21 cellular contexts compared by ENCODE assay signal in genomic region chr10:86344281-86344680, GRCh38. TPM values are rescaled to one million over a fixed set of nuclear protein-coding genes. Genes with fewer than 3 reads are reported as not detected.
DNase-seq lines count a peak whose midpoint lies in the region; ATAC-seq, FAIRE-seq and TF ChIP-seq lines count a peak whose summit lies in the region.
"Had no signal": no experiment of that assay in that cellular context is flagged by ENCODE, and none has a peak within 500 bp of the region (broad histone marks: within the 10 kb centered on the region; RNA-seq: fewer than 3 reads in every experiment).

No MANE protein-coding gene starts in this region.

- no peak for FAIRE-seq in kidney (lab: Jason Lieb, UNC)
- FAIRE-seq: A549, GM19239 had no signal

- H3K4me3 ChIP-seq in kidney (ENCODE audit: low read length in 2 of 2) (no peak overlapping the region), spleen (no peak overlapping the region)
- H3K4me3 ChIP-seq: A549, MG63, SJSA1 had no signal

- H3K27me3 ChIP-seq in spleen (replicated peaks in 1 of 7) = peaks cover 0 to 14% (median 0%) of the 10 kb centered on the region in 7 donors
- H3K27me3 ChIP-seq: BE2C, MG63, SJSA1 had no signal

- no peaks in the 10 kb centered on the region for H3K9me3 Mint-ChIP-seq in activated naive CD8-positive, alpha-beta T cell treated with anti-CD3 and anti-CD28 coated beads, Interleukin-2, amount 10 ng/mL, durations not matched to agents 7 days and 5 days
- H3K9me3 Mint-ChIP-seq in activated naive CD8-positive, alpha-beta T cell treated with anti-CD3 and anti-CD28 coated beads for 36 hours = no peaks in the 10 kb centered on the region
- H3K9me3 Mint-ChIP-seq: CD4-positive, CD25-positive, alpha-beta regulatory T cell had no signal

- WGBS in spleen, 5 donors = 79 to 95% (median 91%) methylated on average over 3 of the region's 3 CpGs

- H3K9me3 ChIP-seq in kidney (ENCODE audit: control insufficient read depth in 1 of 2, low read length in 2 of 2) = no peaks in the 10 kb centered on the region
- no peaks in the 10 kb centered on the region for H3K9me3 ChIP-seq in spleen
- H3K9me3 ChIP-seq: A549, BE2C, MG63, SJSA1 had no signal

- H3K4me1 ChIP-seq in kidney (ENCODE audit: control insufficient read depth in 1 of 2, insufficient read depth in 1 of 2, low read depth in 1 of 2, low read length in 2 of 2) (no peaks in the 10 kb centered on the region), spleen (peaks cover 0 to 8% (median 0%) of the 10 kb centered on the region in 6 donors)

- no peak for ATAC-seq in activated naive CD8-positive, alpha-beta T cell treated with anti-CD3 and anti-CD28 coated beads, Interleukin-2, amount 10 ng/mL, durations not matched to agents 7 days and 5 days (ENCODE audit: low read depth)
- ATAC-seq in GM19463 (IDR thresholded peaks at IDR 0.05; ENCODE audit: unreplicated experiment) = no peak

- H3K27me3 Mint-ChIP-seq in activated naive CD8-positive, alpha-beta T cell treated with anti-CD3 and anti-CD28 coated beads, Interleukin-2, amount 10 ng/mL, durations not matched to agents 7 days and 5 days = no peaks in the 10 kb centered on the region
- peaks cover 3% of the 10 kb centered on the region for H3K27me3 Mint-ChIP-seq in activated naive CD8-positive, alpha-beta T cell treated with anti-CD3 and anti-CD28 coated beads for 36 hours

- CTCF ChIA-PET in RWPE1 (lab: Yijun Ruan, JAX) = no interaction called here

- no peak for TF ChIP-seq CTCF in RWPE1 (conservative IDR thresholded peaks at IDR 0.05; ENCODE audit: low read depth)
- TF ChIP-seq CTCF in kidney (IDR thresholded peaks at IDR 0.05; ENCODE audit: borderline replicate concordance, extremely low read depth, insufficient read depth) = no peak
- no peak for TF ChIP-seq CTCF in spleen (IDR thresholded peaks at IDR 0.05 in 8 of 11, conservative IDR thresholded peaks at IDR 0.05 in 3 of 11)

- H3K4me1 Mint-ChIP-seq in activated naive CD8-positive, alpha-beta T cell treated with anti-CD3 and anti-CD28 coated beads, Interleukin-2, amount 10 ng/mL, durations not matched to agents 7 days and 5 days = peaks cover 6% of the 10 kb centered on the region
- H3K4me1 Mint-ChIP-seq in activated naive CD8-positive, alpha-beta T cell treated with anti-CD3 and anti-CD28 coated beads for 36 hours = no peaks in the 10 kb centered on the region
- H3K4me1 Mint-ChIP-seq: CD4-positive, CD25-positive, alpha-beta regulatory T cell had no signal

- H3K36me3 ChIP-seq in kidney (ENCODE audit: control insufficient read depth in 1 of 2, insufficient read depth in 2 of 2, low read length in 2 of 2) = no peaks in the 10 kb centered on the region
- no peaks in the 10 kb centered on the region for H3K36me3 ChIP-seq in spleen
- H3K36me3 ChIP-seq: BE2C, MG63, SJSA1 had no signal

- no peak for TF ChIP-seq POLR2A in spleen (IDR thresholded peaks at IDR 0.05)

- H3K27ac Mint-ChIP-seq in activated naive CD8-positive, alpha-beta T cell treated with anti-CD3 and anti-CD28 coated beads, Interleukin-2, amount 10 ng/mL, durations not matched to agents 7 days and 5 days = no peak overlapping the region
- H3K27ac Mint-ChIP-seq in activated naive CD8-positive, alpha-beta T cell treated with anti-CD3 and anti-CD28 coated beads for 36 hours = no peak overlapping the region
- H3K27ac Mint-ChIP-seq: CD4-positive, CD25-positive, alpha-beta regulatory T cell had no signal

- POLR2A ChIA-PET in activated naive CD8-positive, alpha-beta T cell treated with anti-CD3 and anti-CD28 coated beads, Interleukin-2, amount 10 ng/mL, durations not matched to agents 7 days and 5 days (lab: Charles Lee) = no interaction called here
- POLR2A ChIA-PET in RWPE1 (lab: Yijun Ruan, JAX; ENCODE audit: low non-redundant PET) = no interaction called here

- H3K4me3 Mint-ChIP-seq in activated naive CD8-positive, alpha-beta T cell treated with anti-CD3 and anti-CD28 coated beads, Interleukin-2, amount 10 ng/mL, durations not matched to agents 7 days and 5 days = no peak overlapping the region
- no peak overlapping the region for H3K4me3 Mint-ChIP-seq in activated naive CD8-positive, alpha-beta T cell treated with anti-CD3 and anti-CD28 coated beads for 36 hours
- H3K4me3 Mint-ChIP-seq: CD4-positive, CD25-positive, alpha-beta regulatory T cell had no signal

- H3K9ac ChIP-seq in kidney (ENCODE audit: low read length in 2 of 2) = no peak overlapping the region

- peak overlapping the region; percentile 83; the same call in 1 of the 2 replicates for H3K27ac ChIP-seq in RWPE1
- no peak overlapping the region for H3K27ac ChIP-seq in kidney (ENCODE audit: low read depth in 2 of 2, low read length in 2 of 2)
- no peak overlapping the region for H3K27ac ChIP-seq in spleen
- H3K27ac ChIP-seq: SJSA1 had no signal

- intact Hi-C loops in kidney (cut with DNase I) = no loop called here
- intact Hi-C loops in spleen (cut with DNase I; ENCODE audit: low total_unique reads) = no loop called here

- DNase-seq in activated naive CD8-positive, alpha-beta T cell treated with anti-CD3 and anti-CD28 coated beads, Interleukin-2, amount 10 ng/mL, durations not matched to agents 7 days and 5 days = peak; percentile 22
- no peak for DNase-seq in activated naive CD8-positive, alpha-beta T cell treated with anti-CD3 and anti-CD28 coated beads for 36 hours
- DNase-seq in RWPE1 (ENCODE audit: low spot score) = no peak
- DNase-seq in kidney = peak; percentile 24
- DNase-seq in spleen = peak; percentile 56
- no peak for DNase-seq in NCI-H1105 (lab: John Stamatoyannopoulos, UW)
- no peak for DNase-seq in AG20443 (ENCODE audit: low spot score)
- DNase-seq: CD4-positive, CD25-positive, alpha-beta regulatory T cell; DMS79; NCI-H1436 treated with DMSO at 0.1 percent for 48 hours; NCI-H1930; NCI-H2227 treated with DMSO at 0.1 percent for 48 hours; NCI-H510A; NK-92 treated with Interleukin-12 subunit alpha and Interleukin-12 subunit beta, amount 100 ng/mL, for 24 hours had no signal

- no peaks in the 10 kb centered on the region for H3K36me3 Mint-ChIP-seq in activated naive CD8-positive, alpha-beta T cell treated with anti-CD3 and anti-CD28 coated beads, Interleukin-2, amount 10 ng/mL, durations not matched to agents 7 days and 5 days
- H3K36me3 Mint-ChIP-seq in activated naive CD8-positive, alpha-beta T cell treated with anti-CD3 and anti-CD28 coated beads for 36 hours = no peaks in the 10 kb centered on the region
- H3K36me3 Mint-ChIP-seq: CD4-positive, CD25-positive, alpha-beta regulatory T cell had no signal

RNA-seq across cellular contexts. Expression of gene GRID1, which starts 22.3 kb away (rescaled TPM):
- total RNA-seq in activated naive CD8-positive, alpha-beta T cell treated with anti-CD3 and anti-CD28 coated beads, Interleukin-2, amount 10 ng/mL, durations not matched to agents 7 days and 5 days = not detected
- total RNA-seq in activated naive CD8-positive, alpha-beta T cell treated with anti-CD3 and anti-CD28 coated beads for 36 hours = not detected
- total RNA-seq in kidney (1.4 TPM), spleen (under 1 TPM in 4 of 7 donors, not detected in 3; 0.10 to 0.42 (median 0.17) TPM)
- polyA plus RNA-seq in kidney (ENCODE audit: insufficient read depth, low read depth, low replicate concordance) (0.37 TPM), spleen (under 1 TPM in 2 of 3 donors, not detected in 1; 0.06 to 0.18 TPM)
- total RNA-seq: CD4-positive, CD25-positive, alpha-beta regulatory T cell; LHCN-M2 had no signal
- polyA plus RNA-seq: CD4-positive, CD25-positive, alpha-beta regulatory T cell had no signal

Comparison
In these comparisons a context has a peak if more than half of its experiments do, and no peak if none do; other contexts are left out.
1. DNase-seq: peak in activated naive CD8-positive, alpha-beta T cell treated with anti-CD3 and anti-CD28 coated beads, Interleukin-2, amount 10 ng/mL, durations not matched to agents 7 days and 5 days (single experiment), kidney (single experiment) and spleen (single experiment); none in activated naive CD8-positive, alpha-beta T cell treated with anti-CD3 and anti-CD28 coated beads for 36 hours (single experiment), RWPE1 (single experiment), NCI-H1105 (single experiment) and AG20443 (single experiment).